In the genomic region with DNA sequence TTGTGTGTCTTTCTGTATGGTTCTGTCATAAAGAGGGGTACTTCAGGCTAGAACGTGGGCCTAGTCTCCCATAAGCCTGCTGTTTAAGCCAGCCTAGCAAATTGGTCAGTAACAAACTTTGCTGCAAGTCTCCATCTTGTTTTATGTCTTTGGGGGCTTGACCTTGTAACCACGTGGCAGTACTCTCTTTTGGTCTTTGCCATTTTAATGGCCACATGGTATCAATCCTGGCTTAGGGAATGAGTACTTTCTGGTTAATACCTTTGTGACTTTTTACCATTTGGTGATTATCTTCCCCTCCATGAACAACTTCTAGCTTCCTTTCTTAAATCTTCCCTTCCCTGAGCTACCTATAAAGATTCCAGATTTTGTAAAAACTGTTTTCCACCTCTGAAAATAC, we compare ENCODE assay signal across 27 cellular contexts.
"Had no signal": no experiment of that assay in that cellular context is flagged by ENCODE, and none has a peak within 500 bp of the region (broad histone marks: within the 10 kb centered on the region; RNA-seq: fewer than 3 reads in every experiment).

No MANE protein-coding gene starts in this region.

- ATAC-seq: effector memory CD8-positive, alpha-beta T cell; esophagus mucosa; foreskin keratinocyte; gastrocnemius medialis; gastroesophageal sphincter; heart left ventricle; heart right ventricle had no signal

- DNase-seq: colonic mucosa; cortex of kidney; dermis blood vessel endothelial cell; dorsolateral prefrontal cortex; effector CD4-positive, alpha-beta T cell; effector CD8-positive, alpha-beta T cell; effector memory CD4-positive, alpha-beta T cell; effector memory CD8-positive, alpha-beta T cell; endodermal cell; erythroblast; esophagus squamous epithelium; foreskin fibroblast; foreskin keratinocyte; foreskin melanocyte; gastrocnemius medialis; glutamatergic neuron; head of caudate nucleus; heart left ventricle; heart right ventricle had no signal

- H3K27me3 ChIP-seq: colonic mucosa, dorsolateral prefrontal cortex, esophagus muscularis mucosa, esophagus squamous epithelium, foreskin keratinocyte, gastrocnemius medialis, gastroesophageal sphincter, heart left ventricle, heart right ventricle had no signal

- H3K9me3 ChIP-seq: colonic mucosa, gastrocnemius medialis had no signal

- H3K36me3 ChIP-seq: colonic mucosa, esophagus muscularis mucosa, esophagus squamous epithelium, gastrocnemius medialis, gastroesophageal sphincter, heart left ventricle, heart right ventricle had no signal

- H3K4me1 ChIP-seq: colonic mucosa, esophagus muscularis mucosa, foreskin keratinocyte, gastrocnemius medialis, gastroesophageal sphincter, heart left ventricle, heart right ventricle had no signal

- H3K27ac ChIP-seq: colonic mucosa, coronary artery, dorsolateral prefrontal cortex, epithelial cell of prostate, esophagus muscularis mucosa, esophagus squamous epithelium, foreskin keratinocyte, gastrocnemius medialis, gastroesophageal sphincter, heart left ventricle, heart right ventricle had no signal

- FAIRE-seq: colon, endometrium, frontal cortex had no signal

- H3K4me3 ChIP-seq: colonic mucosa, coronary artery, dorsolateral prefrontal cortex, esophagus muscularis mucosa, esophagus squamous epithelium, gastrocnemius medialis, gastroesophageal sphincter, heart left ventricle, heart right ventricle had no signal
